ENCODE assay signal across 19 cellular contexts in the genomic region with DNA sequence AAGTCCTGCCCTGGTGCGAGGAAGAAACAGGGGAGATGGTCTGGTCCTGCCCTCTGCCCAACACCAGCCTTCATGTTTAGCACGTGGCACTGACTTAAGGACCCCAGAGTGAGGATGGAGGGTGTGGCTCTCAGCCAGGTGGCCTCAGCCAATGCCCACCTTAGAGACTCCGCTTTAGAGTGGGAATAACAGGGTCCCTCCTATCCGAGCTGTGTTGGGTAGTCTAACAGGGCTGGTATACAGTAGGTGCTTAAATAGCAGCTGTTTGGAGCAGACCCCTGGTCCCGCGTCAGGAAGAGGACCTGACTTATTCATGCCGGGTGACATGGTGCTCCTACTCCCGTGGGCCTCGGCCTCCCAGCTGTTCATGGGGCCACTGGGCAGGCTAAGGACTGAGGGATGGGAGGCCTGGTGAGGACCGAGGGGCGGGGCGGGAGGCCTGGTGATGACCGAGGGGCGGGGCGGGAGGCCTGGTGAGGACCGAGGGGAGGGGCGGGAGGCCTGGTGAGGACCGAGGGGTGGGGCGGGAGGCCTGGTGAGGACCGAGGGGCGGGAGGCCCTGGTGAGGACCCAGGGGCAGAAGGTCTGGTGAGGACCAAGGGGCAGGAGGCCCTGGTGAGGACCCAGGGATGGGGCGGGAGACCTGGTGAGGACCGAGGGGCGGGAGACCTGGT. TPM values are rescaled to one million over a fixed set of nuclear protein-coding genes. Genes with fewer than 3 reads are reported as not detected.
DNase-seq lines count a peak whose midpoint lies in the region; ATAC-seq and TF ChIP-seq lines count a peak whose summit lies in the region.
"Had no signal": no experiment of that assay in that cellular context is flagged by ENCODE, and none has a peak within 500 bp of the region (broad histone marks: within the 10 kb centered on the region; RNA-seq: fewer than 3 reads in every experiment).

No MANE protein-coding gene starts in this region.

- peaks cover 14% of the 10 kb centered on the region for H3K79me1 ChIP-seq in neuronal stem cell (ENCODE audit: low read depth, low read length)

- H3K27me3 Mint-ChIP-seq in effector memory CD8-positive, alpha-beta T cell, result no peaks in the 10 kb centered on the region

- H4K8ac ChIP-seq in neuronal stem cell (ENCODE audit: low read depth, low read length), result no peak overlapping the region

- no peaks in the 10 kb centered on the region for H3K27me3 ChIP-seq in cardiac muscle cell
- peaks cover 0 to 22% (median 2%) of the 10 kb centered on the region in 3 experiments for H3K27me3 ChIP-seq in neuronal stem cell (ENCODE audit: control insufficient read depth in 3 of 3, insufficient read depth in 3 of 3, low read depth in 1 of 3, low read length in 3 of 3)

- ATAC-seq in left cardiac atrium, result no peak
- ATAC-seq in effector memory CD8-positive, alpha-beta T cell (replicated peaks), result no peak
- ATAC-seq in omental fat pad (ENCODE audit: low FRiP score), result no peak
- no peak for ATAC-seq in left lobe of liver

- H3K9ac ChIP-seq in neuronal stem cell (ENCODE audit: low read depth, low read length, poor library complexity), result no peak overlapping the region

- no peaks in the 10 kb centered on the region for H3K36me3 ChIP-seq in cardiac muscle cell
- no peaks in the 10 kb centered on the region for H3K36me3 ChIP-seq in neuronal stem cell (replicated peaks in 1 of 2; ENCODE audit: control insufficient read depth in 2 of 2, insufficient read depth in 2 of 2, low read length in 2 of 2)

- H3K4me1 ChIP-seq in cardiac muscle cell (ENCODE audit: low read depth) (peaks cover 35% of the 10 kb centered on the region), neuronal stem cell (ENCODE audit: control insufficient read depth in 2 of 2, insufficient read depth in 1 of 2, low read depth in 1 of 2, low read length in 2 of 2) (peaks cover 9 to 17% of the 10 kb centered on the region in 2 donors)

- no peak overlapping the region for H3K4ac ChIP-seq in neuronal stem cell (ENCODE audit: low read length)

- no peaks in the 10 kb centered on the region for H3K9me3 Mint-ChIP-seq in effector memory CD8-positive, alpha-beta T cell

- DNase-seq in cardiac muscle cell (ENCODE audit: low read depth in 1 of 2, low spot score in 1 of 2), result no peak
- no peak for DNase-seq in left cardiac atrium
- no peak for DNase-seq in effector memory CD8-positive, alpha-beta T cell
- no peak for DNase-seq in neuronal stem cell (ENCODE audit: low spot score)
- no peak for DNase-seq in omental fat pad (ENCODE audit: low spot score)
- no peak for DNase-seq in LoVo (ENCODE audit: low spot score)
- no peak for DNase-seq in left lobe of liver (ENCODE audit: low spot score)
- DNase-seq: 8988T, DMS79, H7, KBM-7, NCI-H1092, NCI-H1436, NCI-H1930, NCI-H510A, SHP77 treated with DMSO at 0.1 percent for 48 hours had no signal

- no CpG with 5 or more reads among the region's 24 CpGs for WGBS in neuronal stem cell (ENCODE audit: extremely low coverage in 2 of 2, insufficient read length in 2 of 2, insufficient replicate concordance in 1 of 2), 2 donors

- H3K23ac ChIP-seq in neuronal stem cell (ENCODE audit: low read depth, low read length, poor library complexity), result peak overlapping the region; percentile 13

- H3K36me3 Mint-ChIP-seq in effector memory CD8-positive, alpha-beta T cell (ENCODE audit: insufficient read depth), result peaks cover 68% of the 10 kb centered on the region

- intact Hi-C loops in left cardiac atrium (cut with DNase I), result no loop called here

- H3K4me3 Mint-ChIP-seq in effector memory CD8-positive, alpha-beta T cell, result no peak overlapping the region

- H3K4me1 Mint-ChIP-seq in effector memory CD8-positive, alpha-beta T cell (ENCODE audit: low read depth in 2 of 2), result peaks cover 45 to 48% of the 10 kb centered on the region in 2 donors

- peak overlapping the region; percentile 33 to 79 for H3K27ac Mint-ChIP-seq in effector memory CD8-positive, alpha-beta T cell

- no peak overlapping the region for H2BK15ac ChIP-seq in neuronal stem cell (ENCODE audit: low read length)

- no peak overlapping the region for H3K4me2 ChIP-seq in neuronal stem cell (ENCODE audit: insufficient read depth, low read length, poor library complexity, severe bottlenecking)

- no peak overlapping the region for H2BK12ac ChIP-seq in neuronal stem cell (ENCODE audit: low read length)

- TF ChIP-seq CTCF in cardiac muscle cell (IDR thresholded peaks at IDR 0.05; ENCODE audit: low read depth, low read length), result no peak
- no peak for TF ChIP-seq CTCF in omental fat pad (IDR thresholded peaks at IDR 0.05)

- H3K27ac ChIP-seq in cardiac muscle cell, result peak overlapping the region; percentile 80
- H3K27ac ChIP-seq in neuronal stem cell (replicated peaks; ENCODE audit: low read length), result no peak overlapping the region
- H3K27ac ChIP-seq: C4-2B, RWPE1, SK-N-MC had no signal

- no peak overlapping the region for H3K18ac ChIP-seq in neuronal stem cell (ENCODE audit: low read length)

- H2AK5ac ChIP-seq in neuronal stem cell (ENCODE audit: low read depth, low read length), result peak overlapping the region; percentile 40

- no peak overlapping the region for H4K91ac ChIP-seq in neuronal stem cell (ENCODE audit: low read depth, low read length, poor library complexity)

- H3K9me3 ChIP-seq in cardiac muscle cell (ENCODE audit: low read depth) (no peaks in the 10 kb centered on the region), neuronal stem cell (replicated peaks in 1 of 2; ENCODE audit: control insufficient read depth in 2 of 2, insufficient read depth in 1 of 2, low read depth in 1 of 2, low read length in 2 of 2) (no peaks in the 10 kb centered on the region)

- H3K4me3 ChIP-seq in cardiac muscle cell (no peak overlapping the region), neuronal stem cell (ENCODE audit: low read length in 2 of 2) (no peak overlapping the region)
- H3K4me3 ChIP-seq: SK-N-MC had no signal

- H2BK5ac ChIP-seq in neuronal stem cell (ENCODE audit: low read length), result no peak overlapping the region

- no peak overlapping the region for H3K14ac ChIP-seq in neuronal stem cell (ENCODE audit: low read length)

- H2AFZ ChIP-seq in neuronal stem cell (ENCODE audit: low read length), result no peak overlapping the region

- H2BK120ac ChIP-seq in neuronal stem cell (ENCODE audit: low read depth, low read length), result peak overlapping the region; percentile 29

RNA-seq across cellular contexts. Expression of gene ZFPM1, which starts 7.6 kb away (rescaled TPM):
- total RNA-seq in cardiac muscle cell (9.4 and 11.9 TPM in 2 replicates), left cardiac atrium (10 to 100 TPM in 1 of 2 donors, 1 to 10 TPM in 1; 7.0 to 11.5 TPM), omental fat pad (1 to 10 TPM in 2 of 4 donors, under 1 TPM in 2; 0.50 to 4.0 (median 1.3) TPM), left lobe of liver (14.6 TPM)
- 7.6 and 8.3 TPM in 2 replicates for polyA plus RNA-seq in cardiac muscle cell
- 3.8 TPM for polyA plus RNA-seq in neuronal stem cell (2013, experiment 1 of 2)
- 4.0 TPM for polyA plus RNA-seq in neuronal stem cell (2013, experiment 2 of 2)
